27 cellular contexts compared by ENCODE assay signal in genomic region chr18:42508683-42509347, GRCh38.
A peak's percentile ranks its signal among the peaks of the same experiment; 100 is the strongest.
DNase-seq lines count a peak whose midpoint lies in the region; TF ChIP-seq lines count a peak whose summit lies in the region.
"Had no signal": no experiment of that assay in that cellular context is flagged by ENCODE, and none has a peak within 500 bp of the region (broad histone marks: within the 10 kb centered on the region; RNA-seq: fewer than 3 reads in every experiment).

No MANE protein-coding gene starts in this region.

- peaks cover 12% of the 10 kb centered on the region for H3K4me1 ChIP-seq in hepatocyte (ENCODE audit: insufficient read depth)
- H3K4me1 ChIP-seq: A549; BLaER1 treated with 17β-estradiol and CSF1 and Interleukin-3, amounts not matched to agents 10 nM and 100 nM; Caco-2; HAP-1 had no signal

- DNase-seq in NCI-H1417 (lab: John Stamatoyannopoulos, UW) (peak in 2 of 3 experiments; percentile 37 to 68), NCI-H1417 treated with DMSO at 0.1 percent for 48 hours (lab: John Stamatoyannopoulos, UW) (no peak), COR-L47 (lab: John Stamatoyannopoulos, UW) (peak; percentile 47), NCI-H345 treated with DMSO at 0.1 percent for 48 hours (lab: John Stamatoyannopoulos, UW; ENCODE audit: unreplicated experiment) (peak; percentile 53), hepatocyte (ENCODE audit: low spot score) (no peak), NCI-H1930 (lab: John Stamatoyannopoulos, UW) (no peak), NCI-H1694 (lab: John Stamatoyannopoulos, UW) (no peak)
- no peak for DNase-seq in activated T-cell treated with anti-CD3 and anti-CD28 coated beads, Interleukin-2, amount 50 U/mL, for 1 hour
- DNase-seq: AML-193; Caco-2; CD4-positive, alpha-beta T cell; DMS 273 treated with DMSO at 0.1 percent for 48 hours; GOT3; HFFc6; Kasumi-1; NCI-H1105 treated with DMSO at 0.1 percent for 48 hours; NCI-H187 treated with DMSO at 0.1 percent for 48 hours; NCI-H2107; NCI-H226; NCI-H526; SK-N-SH; SW 1271; T-helper 9 cell had no signal

- H3K27me3 ChIP-seq in hepatocyte = no peaks in the 10 kb centered on the region
- H3K27me3 ChIP-seq: BLaER1 treated with 17β-estradiol and CSF1 and Interleukin-3, amounts not matched to agents 10 nM and 100 nM had no signal

- peak overlapping the region; percentile 62 for H3K27ac ChIP-seq in hepatocyte
- H3K27ac ChIP-seq: A549; BLaER1 treated with 17β-estradiol and CSF1 and Interleukin-3, amounts not matched to agents 10 nM and 100 nM had no signal

- H4K20me1 ChIP-seq in hepatocyte (ENCODE audit: insufficient read depth, poor library complexity, severe bottlenecking) = no peaks in the 10 kb centered on the region
- H4K20me1 ChIP-seq: BLaER1 treated with 17β-estradiol and CSF1 and Interleukin-3, amounts not matched to agents 10 nM and 100 nM had no signal

- H2AFZ ChIP-seq in hepatocyte = no peak overlapping the region

- no peak for TF ChIP-seq CTCF in hepatocyte (IDR thresholded peaks at IDR 0.05; ENCODE audit: poor library complexity)

- H3K36me3 ChIP-seq in hepatocyte (replicated peaks; ENCODE audit: insufficient read depth, low read depth) = no peaks in the 10 kb centered on the region
- H3K36me3 ChIP-seq: BLaER1 treated with 17β-estradiol and CSF1 and Interleukin-3, amounts not matched to agents 10 nM and 100 nM; HAP-1 had no signal

- H3K9me2 ChIP-seq in hepatocyte (replicated peaks; ENCODE audit: insufficient read depth) = no peaks in the 10 kb centered on the region
- H3K9me2 ChIP-seq: SK-N-SH had no signal

- H3K4me3 ChIP-seq in hepatocyte = no peak overlapping the region
- H3K4me3 ChIP-seq: A549; BLaER1 treated with 17β-estradiol and CSF1 and Interleukin-3, amounts not matched to agents 10 nM and 100 nM; HAP-1; K562 had no signal

- H3K4me2 ChIP-seq in hepatocyte = no peak overlapping the region
- H3K4me2 ChIP-seq: A549; BLaER1 treated with 17β-estradiol and CSF1 and Interleukin-3, amounts not matched to agents 10 nM and 100 nM; SK-N-SH had no signal

- no peaks in the 10 kb centered on the region for H3K9me3 ChIP-seq in hepatocyte (ENCODE audit: low read depth)
- H3K9me3 ChIP-seq: A549; BLaER1 treated with 17β-estradiol and CSF1 and Interleukin-3, amounts not matched to agents 10 nM and 100 nM; Caco-2; HAP-1; SK-N-SH had no signal

- whole genome bisulfite sequencing in hepatocyte (ENCODE audit: low lambda C conversion rate, missing lambda C conversion rate) = 79% methylated on average over 3 of the region's 3 CpGs

- no peaks in the 10 kb centered on the region for H3K79me2 ChIP-seq in hepatocyte

Comparison
In these comparisons a context has a peak if more than half of its experiments do, and no peak if none do; other contexts are left out.
1. DNase-seq: peak in NCI-H1417 (2 of 3), COR-L47 (single experiment) and NCI-H345 treated with DMSO at 0.1 percent for 48 hours (single experiment); none in NCI-H1417 treated with DMSO at 0.1 percent for 48 hours (single experiment), hepatocyte (single experiment), NCI-H1930 (0 of 2), NCI-H1694 (single experiment) and activated T-cell treated with anti-CD3 and anti-CD28 coated beads, Interleukin-2, amount 50 U/mL, for 1 hour (single experiment).